In genomic region chr10:103445767-103446567, GRCh38 we compare ENCODE assay signal across 10 cellular contexts. TPM values are rescaled to one million over a fixed set of nuclear protein-coding genes. Genes with fewer than 3 reads are reported as not detected.
DNase-seq lines count a peak whose midpoint lies in the region; TF ChIP-seq lines count a peak whose summit lies in the region.
"Had no signal": no experiment of that assay in that cellular context is flagged by ENCODE, and none has a peak within 500 bp of the region (broad histone marks: within the 10 kb centered on the region; RNA-seq: fewer than 3 reads in every experiment).

No MANE protein-coding gene starts in this region.

- TF ChIP-seq EP300 in esophagus muscularis mucosa (IDR thresholded peaks at IDR 0.05) = no peak

- peaks cover 69% of the 10 kb centered on the region for H3K36me3 Mint-ChIP-seq in activated T-helper 1 cell treated with anti-CD3 and anti-CD28 coated beads, Interleukin-12 subunit alpha, Interleukin-12 subunit beta, Interleukin-2, Interleukin-4 antibody, amounts not matched to agents 30 ng/mL and 10 ng/mL and 1 ng/mL, durations not matched to agents 14 hours and 24 hours and 36 hours (ENCODE audit: low read depth)

- DNase-seq in A673 (ENCODE audit: low spot score) (no peak), Peyer's patch (peak in 1 of 3 donors; percentile 63), esophagus muscularis mucosa (ENCODE audit: extremely low spot score) (peak; percentile 93), myocyte (ENCODE audit: low read depth) (peak; percentile 60), NOMO-1 (lab: John Stamatoyannopoulos, UW; ENCODE audit: unreplicated experiment in 2 of 2) (no peak), NCI-H2107 (lab: John Stamatoyannopoulos, UW) (no peak), cerebellar cortex (ENCODE audit: low spot score) (no peak)
- no peak for DNase-seq in activated T-helper 1 cell treated with anti-CD3 and anti-CD28 coated beads, Interleukin-12 subunit alpha, Interleukin-12 subunit beta, Interleukin-2, Interleukin-4 antibody, amounts not matched to agents 30 ng/mL and 10 ng/mL and 1 ng/mL, durations not matched to agents 14 hours and 24 hours and 36 hours (ENCODE audit: low spot score)
- DNase-seq: stimulated activated CD4-positive, alpha-beta T cell treated with anti-CD3 and anti-CD28 coated beads, Interleukin-15, amount 100 ng/mL, for 24 hours had no signal

- TF ChIP-seq CTCF in A673 (conservative IDR thresholded peaks at IDR 0.05; ENCODE audit: low read depth, low read length) = no peak
- no peak for TF ChIP-seq CTCF in Peyer's patch (IDR thresholded peaks at IDR 0.05)
- TF ChIP-seq CTCF in esophagus muscularis mucosa (IDR thresholded peaks at IDR 0.05) = no peak

- POLR2A ChIA-PET in A673 (lab: Charles Lee; ENCODE audit: low non-redundant PET) = interaction anchor here (0.6 kb wide), 1 partner anchor 104 kb away, joined by 3 read pairs; no protein-coding TSS in a partner anchor

- no peak overlapping the region for H3K4me3 Mint-ChIP-seq in activated T-helper 1 cell treated with anti-CD3 and anti-CD28 coated beads, Interleukin-12 subunit alpha, Interleukin-12 subunit beta, Interleukin-2, Interleukin-4 antibody, amounts not matched to agents 30 ng/mL and 10 ng/mL and 1 ng/mL, durations not matched to agents 14 hours and 24 hours and 36 hours

- H3K27me3 ChIP-seq in A673 (replicated peaks; ENCODE audit: insufficient read depth, low read depth, low read length, poor library complexity) (no peaks in the 10 kb centered on the region), Peyer's patch (no peaks in the 10 kb centered on the region), esophagus muscularis mucosa (no peaks in the 10 kb centered on the region)

- H3K4me1 ChIP-seq in A673 (ENCODE audit: insufficient read depth, low read length, poor library complexity, severe bottlenecking) (peaks cover 1% of the 10 kb centered on the region), Peyer's patch (peaks cover 0 to 31% (median 12%) of the 10 kb centered on the region in 4 donors), esophagus muscularis mucosa (peaks cover 74 to 81% (median 77%) of the 10 kb centered on the region in 4 donors)

- intact Hi-C loops in A673 (cut with micrococcal nuclease; ENCODE audit: unreplicated experiment) (no loop called here), esophagus muscularis mucosa (cut with DNase I) (no loop called here)
- intact Hi-C loops in activated T-helper 1 cell treated with anti-CD3 and anti-CD28 coated beads, Interleukin-12 subunit alpha, Interleukin-12 subunit beta, Interleukin-2, Interleukin-4 antibody, amounts not matched to agents 30 ng/mL and 10 ng/mL and 1 ng/mL, durations not matched to agents 14 hours and 24 hours and 36 hours (cut with micrococcal nuclease) = no loop called here

- H3K27me3 Mint-ChIP-seq in activated T-helper 1 cell treated with anti-CD3 and anti-CD28 coated beads, Interleukin-12 subunit alpha, Interleukin-12 subunit beta, Interleukin-2, Interleukin-4 antibody, amounts not matched to agents 30 ng/mL and 10 ng/mL and 1 ng/mL, durations not matched to agents 14 hours and 24 hours and 36 hours (ENCODE audit: insufficient read depth) = no peaks in the 10 kb centered on the region

- H3K9me3 ChIP-seq in A673 (ENCODE audit: low read depth, low read length, poor library complexity, severe bottlenecking) (no peaks in the 10 kb centered on the region), Peyer's patch (no peaks in the 10 kb centered on the region), esophagus muscularis mucosa (no peaks in the 10 kb centered on the region)

- CTCF ChIA-PET in A673 (lab: Charles Lee) = no interaction called here

- WGBS in esophagus muscularis mucosa = 64% methylated on average over 12 of the region's 12 CpGs

- H3K36me3 ChIP-seq in A673 (ENCODE audit: insufficient read depth, low read length, poor library complexity, severe bottlenecking) (peaks cover 65% of the 10 kb centered on the region), Peyer's patch (peaks cover 0 to 71% (median 0%) of the 10 kb centered on the region in 3 donors), esophagus muscularis mucosa (peaks cover 16 to 95% (median 92%) of the 10 kb centered on the region in 4 donors)

- H3K27ac ChIP-seq in A673 (ENCODE audit: low read depth, low read length, poor library complexity, severe bottlenecking) (no peak overlapping the region), Peyer's patch (peak overlapping the region; percentile 38 to 71 (median 56)), esophagus muscularis mucosa (replicated peaks in 1 of 4) (peak overlapping the region; percentile 86 to 91 (median 87))

- H3K9me3 Mint-ChIP-seq in activated T-helper 1 cell treated with anti-CD3 and anti-CD28 coated beads, Interleukin-12 subunit alpha, Interleukin-12 subunit beta, Interleukin-2, Interleukin-4 antibody, amounts not matched to agents 30 ng/mL and 10 ng/mL and 1 ng/mL, durations not matched to agents 14 hours and 24 hours and 36 hours = no peaks in the 10 kb centered on the region

- peaks cover 47% of the 10 kb centered on the region for H3K4me1 Mint-ChIP-seq in activated T-helper 1 cell treated with anti-CD3 and anti-CD28 coated beads, Interleukin-12 subunit alpha, Interleukin-12 subunit beta, Interleukin-2, Interleukin-4 antibody, amounts not matched to agents 30 ng/mL and 10 ng/mL and 1 ng/mL, durations not matched to agents 14 hours and 24 hours and 36 hours (ENCODE audit: low read depth)

- BruUV-seq in A673 (replicated peaks; lab: Mats Ljungman, UMichigan) = TSS peak; percentile 87

- no peak overlapping the region for H3K4me3 ChIP-seq in A673 (ENCODE audit: low read depth, low read length, poor library complexity, severe bottlenecking)
- no peak overlapping the region for H3K4me3 ChIP-seq in Peyer's patch
- H3K4me3 ChIP-seq in esophagus muscularis mucosa = no peak overlapping the region

- no peak overlapping the region for H3K27ac Mint-ChIP-seq in activated T-helper 1 cell treated with anti-CD3 and anti-CD28 coated beads, Interleukin-12 subunit alpha, Interleukin-12 subunit beta, Interleukin-2, Interleukin-4 antibody, amounts not matched to agents 30 ng/mL and 10 ng/mL and 1 ng/mL, durations not matched to agents 14 hours and 24 hours and 36 hours

- TF ChIP-seq POLR2A in Peyer's patch (IDR thresholded peaks at IDR 0.05) (no peak), esophagus muscularis mucosa (IDR thresholded peaks at IDR 0.05; ENCODE audit: low read depth) (no peak)

RNA-seq across cellular contexts. Expression of gene CALHM2, which starts 6.2 kb away (rescaled TPM):
- total RNA-seq in A673 (2021) = 5.9 TPM in 2 replicates
- total RNA-seq in Peyer's patch = 10 to 100 TPM in 3 of 4 donors, 1 to 10 TPM in 1; 8.6 to 33.8 (median 23.1) TPM
- 10 to 100 TPM; 44.4 to 69.9 (median 62.8) TPM for total RNA-seq in esophagus muscularis mucosa
- total RNA-seq in myocyte = 19.8 and 24.8 TPM in 2 replicates
- polyA plus RNA-seq in myocyte (2012) = 38.1 TPM
- 18.6 and 19.1 TPM in 2 replicates for total RNA-seq in activated T-helper 1 cell treated with anti-CD3 and anti-CD28 coated beads, Interleukin-12 subunit alpha, Interleukin-12 subunit beta, Interleukin-2, Interleukin-4 antibody, amounts not matched to agents 30 ng/mL and 10 ng/mL and 1 ng/mL, durations not matched to agents 14 hours and 24 hours and 36 hours

RNA-seq across cellular contexts. Expression of gene CALHM1, which starts 12.7 kb away (rescaled TPM):
- total RNA-seq in A673 (2021) = not detected in 2 replicates
- total RNA-seq in Peyer's patch = under 1 TPM in 1 of 4 donors, not detected in 3; 0.85 TPM
- total RNA-seq in esophagus muscularis mucosa = not detected
- total RNA-seq in myocyte = 0.31 TPM in 1 of 2 replicates, not detected in the other
- 0.15 TPM for polyA plus RNA-seq in myocyte (2012)
- not detected in 2 replicates for total RNA-seq in activated T-helper 1 cell treated with anti-CD3 and anti-CD28 coated beads, Interleukin-12 subunit alpha, Interleukin-12 subunit beta, Interleukin-2, Interleukin-4 antibody, amounts not matched to agents 30 ng/mL and 10 ng/mL and 1 ng/mL, durations not matched to agents 14 hours and 24 hours and 36 hours
- total RNA-seq: NCI-H460 had no signal

RNA-seq across cellular contexts. Expression of gene CALHM3, which starts 33.1 kb away (rescaled TPM):
- total RNA-seq in A673 (2021) (not detected in 2 replicates), Peyer's patch (not detected), esophagus muscularis mucosa (not detected), myocyte (not detected in 2 replicates)
- 0.08 TPM for polyA plus RNA-seq in myocyte (2012)
- total RNA-seq in activated T-helper 1 cell treated with anti-CD3 and anti-CD28 coated beads, Interleukin-12 subunit alpha, Interleukin-12 subunit beta, Interleukin-2, Interleukin-4 antibody, amounts not matched to agents 30 ng/mL and 10 ng/mL and 1 ng/mL, durations not matched to agents 14 hours and 24 hours and 36 hours = not detected in 2 replicates
- total RNA-seq: NCI-H460 had no signal

RNA-seq across cellular contexts. Expression of gene NEURL1, which starts 47.5 kb away (rescaled TPM):
- 0.50 and 0.52 TPM in 2 replicates for total RNA-seq in A673 (2021)
- total RNA-seq in Peyer's patch = 10 to 100 TPM; 40.4 to 51.8 (median 45.8) TPM
- total RNA-seq in esophagus muscularis mucosa = under 1 TPM; 0.39 to 0.63 (median 0.46) TPM
- total RNA-seq in myocyte = 10.6 and 12.1 TPM in 2 replicates
- 5.4 TPM for polyA plus RNA-seq in myocyte (2012)
- total RNA-seq in activated T-helper 1 cell treated with anti-CD3 and anti-CD28 coated beads, Interleukin-12 subunit alpha, Interleukin-12 subunit beta, Interleukin-2, Interleukin-4 antibody, amounts not matched to agents 30 ng/mL and 10 ng/mL and 1 ng/mL, durations not matched to agents 14 hours and 24 hours and 36 hours = 3.4 and 3.6 TPM in 2 replicates
- total RNA-seq: NCI-H460 had no signal

RNA-seq across cellular contexts. Expression of gene PDCD11, which starts 49.5 kb away (rescaled TPM):
- total RNA-seq in A673 (2021) = 68.6 and 78.1 TPM in 2 replicates
- 10 to 100 TPM; 11.6 to 42.1 (median 19.0) TPM for total RNA-seq in Peyer's patch
- 10 to 100 TPM; 12.0 to 17.4 (median 15.0) TPM for total RNA-seq in esophagus muscularis mucosa
- total RNA-seq in myocyte = 30.6 and 32.3 TPM in 2 replicates
- polyA plus RNA-seq in myocyte (2012) = 19.8 TPM
- 98.4 and 99.0 TPM in 2 replicates for total RNA-seq in activated T-helper 1 cell treated with anti-CD3 and anti-CD28 coated beads, Interleukin-12 subunit alpha, Interleukin-12 subunit beta, Interleukin-2, Interleukin-4 antibody, amounts not matched to agents 30 ng/mL and 10 ng/mL and 1 ng/mL, durations not matched to agents 14 hours and 24 hours and 36 hours

Comparison
In these comparisons a context has a peak if more than half of its experiments do, and no peak if none do; other contexts are left out.
1. DNase-seq: peak in esophagus muscularis mucosa (single experiment) and myocyte (single experiment); none in A673 (single experiment), NOMO-1 (0 of 2), NCI-H2107 (single experiment), activated T-helper 1 cell treated with anti-CD3 and anti-CD28 coated beads, Interleukin-12 subunit alpha, Interleukin-12 subunit beta, Interleukin-2, Interleukin-4 antibody, amounts not matched to agents 30 ng/mL and 10 ng/mL and 1 ng/mL, durations not matched to agents 14 hours and 24 hours and 36 hours (single experiment) and cerebellar cortex (single experiment).